In genomic region chr15:100918034-100918689, GRCh38 we compare ENCODE assay signal across 8 cellular contexts. TPM values are rescaled to one million over a fixed set of nuclear protein-coding genes. Genes with fewer than 3 reads are reported as not detected.
DNase-seq lines count a peak whose midpoint lies in the region; ATAC-seq and TF ChIP-seq lines count a peak whose summit lies in the region.

No MANE protein-coding gene starts in this region.

- no peaks in the 10 kb centered on the region for H3K9me3 Mint-ChIP-seq in activated CD8-positive, alpha-beta T cell treated with anti-CD3 and anti-CD28 coated beads, Interleukin-2, amount 10 ng/mL, durations not matched to agents 7 days and 5 days (ENCODE audit: insufficient read depth)
- peaks cover 5% of the 10 kb centered on the region for H3K9me3 Mint-ChIP-seq in endodermal cell

- ATAC-seq in GM18517 (IDR thresholded peaks at IDR 0.05; ENCODE audit: unreplicated experiment) (peak; percentile 47), HG03025 (IDR thresholded peaks at IDR 0.05; ENCODE audit: low FRiP score, unreplicated experiment) (peak; percentile 42)
- peak; percentile 95 for ATAC-seq in activated CD8-positive, alpha-beta T cell treated with anti-CD3 and anti-CD28 coated beads, Interleukin-2, amount 10 ng/mL, durations not matched to agents 7 days and 5 days

- H3K9me3 ChIP-seq in AG04450 (ENCODE audit: control insufficient read depth, insufficient read depth, low read length) = peaks cover 10% of the 10 kb centered on the region
- peaks cover 2% of the 10 kb centered on the region for H3K9me3 ChIP-seq in endodermal cell (ENCODE audit: control insufficient read depth, low read length)

- 7 to 11% methylated on average over 21 to 41 of the region's 42 CpGs for WGBS in endodermal cell (ENCODE audit: insufficient coverage in 1 of 2, insufficient read length in 1 of 2), 2 experiments

- peaks cover 22% of the 10 kb centered on the region for H3K4me1 Mint-ChIP-seq in activated CD8-positive, alpha-beta T cell treated with anti-CD3 and anti-CD28 coated beads, Interleukin-2, amount 10 ng/mL, durations not matched to agents 7 days and 5 days (ENCODE audit: low read depth)
- peaks cover 5% of the 10 kb centered on the region for H3K4me1 Mint-ChIP-seq in endodermal cell

- DNase-seq in AG04450 (ENCODE audit: low read depth, low spot score) = no peak
- DNase-seq in NCI-H460 (ENCODE audit: extremely low read depth, low read depth) = peak; percentile 53
- DNase-seq in activated CD8-positive, alpha-beta T cell treated with anti-CD3 and anti-CD28 coated beads, Interleukin-2, amount 10 ng/mL, durations not matched to agents 7 days and 5 days = peak; percentile 76
- DNase-seq in endodermal cell = peak; percentile 96
- peak; percentile 96 for DNase-seq in mesenteric fat pad (ENCODE audit: low spot score)
- DNase-seq in stimulated activated CD8-positive, alpha-beta memory T cell treated with anti-CD3 and anti-CD28 coated beads, Interleukin-15, amount 100 ng/mL, for 4 hours (ENCODE audit: low read depth in 2 of 2) = peak; percentile 19 to 21

- CTCF ChIA-PET in AG04450 (lab: Charles Lee) = interaction anchor here (0.6 to 11.2 kb wide), 43 partner anchors 9 to 723 kb away, joined by 3 to 251 read pairs (median 4); no protein-coding TSS in a partner anchor
- CTCF ChIA-PET in activated CD8-positive, alpha-beta T cell treated with anti-CD3 and anti-CD28 coated beads, Interleukin-2, amount 10 ng/mL, durations not matched to agents 7 days and 5 days (lab: Charles Lee) = interaction anchor here (0.7 to 7.9 kb wide), 19 partner anchors 10 to 724 kb away, joined by 3 to 222 read pairs (median 4); partner anchors contain the start of genes ASB7 and LINS1

- no peaks in the 10 kb centered on the region for H3K4me1 ChIP-seq in endodermal cell (ENCODE audit: control insufficient read depth, insufficient read depth, low read length)

- H3K27me3 Mint-ChIP-seq in activated CD8-positive, alpha-beta T cell treated with anti-CD3 and anti-CD28 coated beads, Interleukin-2, amount 10 ng/mL, durations not matched to agents 7 days and 5 days (ENCODE audit: low read depth) = peaks cover 66% of the 10 kb centered on the region
- peaks cover 57% of the 10 kb centered on the region for H3K27me3 Mint-ChIP-seq in endodermal cell (ENCODE audit: insufficient read depth)

- TF ChIP-seq CTCF in AG04450 (IDR thresholded peaks at IDR 0.05; ENCODE audit: low read depth, low read length) = peak; percentile 90
- peak; percentile 92 for TF ChIP-seq CTCF in endodermal cell (conservative IDR thresholded peaks at IDR 0.05)

- H3K4me3 ChIP-seq in AG04450 (ENCODE audit: low read depth, low read length) = peak overlapping the region; percentile 66
- peak overlapping the region; percentile 81 for H3K4me3 ChIP-seq in endodermal cell (ENCODE audit: low read length)

- H3K4me3 Mint-ChIP-seq in activated CD8-positive, alpha-beta T cell treated with anti-CD3 and anti-CD28 coated beads, Interleukin-2, amount 10 ng/mL, durations not matched to agents 7 days and 5 days = peak overlapping the region; percentile 70
- peak overlapping the region; percentile 58 for H3K4me3 Mint-ChIP-seq in endodermal cell

- POLR2A ChIA-PET in AG04450 (lab: Yijun Ruan, JAX) = interaction anchor here (0.6 to 1.7 kb wide), 3 partner anchors 12 to 307 kb away, joined by 3 read pairs; no protein-coding TSS in a partner anchor
- POLR2A ChIA-PET in activated CD8-positive, alpha-beta T cell treated with anti-CD3 and anti-CD28 coated beads, Interleukin-2, amount 10 ng/mL, durations not matched to agents 7 days and 5 days (lab: Charles Lee) = interaction anchor here (0.6 to 1.2 kb wide), 2 partner anchors 90 to 323 kb away, joined by 4 to 8 read pairs; no protein-coding TSS in a partner anchor

- no peaks in the 10 kb centered on the region for H3K36me3 Mint-ChIP-seq in activated CD8-positive, alpha-beta T cell treated with anti-CD3 and anti-CD28 coated beads, Interleukin-2, amount 10 ng/mL, durations not matched to agents 7 days and 5 days (ENCODE audit: low read depth)
- H3K36me3 Mint-ChIP-seq in endodermal cell (ENCODE audit: low read depth) = peaks cover 16% of the 10 kb centered on the region

- H3K9ac ChIP-seq in endodermal cell (ENCODE audit: extremely low read depth, low read length, poor library complexity, severe bottlenecking) = no peak overlapping the region

- no peaks in the 10 kb centered on the region for H3K27me3 ChIP-seq in AG04450 (ENCODE audit: control insufficient read depth, insufficient read depth, low read length)
- H3K27me3 ChIP-seq in endodermal cell (ENCODE audit: control insufficient read depth, insufficient read depth, low read length, poor library complexity, severe bottlenecking) = peaks cover 60% of the 10 kb centered on the region

- peaks cover 5% of the 10 kb centered on the region for H3K36me3 ChIP-seq in endodermal cell (ENCODE audit: control insufficient read depth, insufficient read depth, low read length)

- no peak overlapping the region for H3K27ac Mint-ChIP-seq in activated CD8-positive, alpha-beta T cell treated with anti-CD3 and anti-CD28 coated beads, Interleukin-2, amount 10 ng/mL, durations not matched to agents 7 days and 5 days
- no peak overlapping the region for H3K27ac Mint-ChIP-seq in endodermal cell

- H3K27ac ChIP-seq in AG04450 (ENCODE audit: low read depth, low read length) (peak overlapping the region; percentile 21), endodermal cell (ENCODE audit: low read depth, low read length) (no peak overlapping the region)

RNA-seq across cellular contexts. Expression of gene LRRK1, which starts 1.0 kb away (rescaled TPM):
- 5.6 and 6.4 TPM in 2 replicates for polyA plus RNA-seq in AG04450 (2011; rRNA removed)
- 12.2 and 17.3 TPM in 2 replicates for polyA minus RNA-seq in AG04450 (2011; rRNA and poly(A)+ RNA removed)
- 0.63 and 1.3 TPM in 2 replicates for total RNA-seq in NCI-H460 (2014; rRNA removed; shearing (Covaris generic))
- polyA plus RNA-seq in NCI-H460 (2014; cell fraction: nucleus; rRNA removed) = 1.8 and 4.8 TPM in 2 replicates
- under 1 TPM; 0.57 to 0.66 TPM for total RNA-seq in activated CD8-positive, alpha-beta T cell treated with anti-CD3 and anti-CD28 coated beads, Interleukin-2, amount 10 ng/mL, durations not matched to agents 7 days and 5 days
- 1 to 10 TPM; 2.7 to 5.1 TPM for total RNA-seq in endodermal cell
- 0.36 TPM for polyA plus RNA-seq in endodermal cell (2013, experiment 1 of 2)
- polyA plus RNA-seq in endodermal cell (2013, experiment 2 of 2) = 0.37 TPM
- total RNA-seq in mesenteric fat pad = 23.5 TPM

RNA-seq across cellular contexts. Expression of gene ALDH1A3, which starts 38.5 kb away (rescaled TPM):
- polyA plus RNA-seq in AG04450 (2011; rRNA removed) = 19.5 and 20.6 TPM in 2 replicates
- 10.3 and 14.5 TPM in 2 replicates for polyA minus RNA-seq in AG04450 (2011; rRNA and poly(A)+ RNA removed)
- 1.4 and 1.9 TPM in 2 replicates for total RNA-seq in NCI-H460 (2014; rRNA removed; shearing (Covaris generic))
- 2.2 and 2.3 TPM in 2 replicates for polyA plus RNA-seq in NCI-H460 (2014; cell fraction: nucleus; rRNA removed)
- not detected for total RNA-seq in activated CD8-positive, alpha-beta T cell treated with anti-CD3 and anti-CD28 coated beads, Interleukin-2, amount 10 ng/mL, durations not matched to agents 7 days and 5 days
- total RNA-seq in endodermal cell = 1 to 10 TPM; 6.9 to 7.3 TPM
- 2.3 TPM for polyA plus RNA-seq in endodermal cell (2013, experiment 1 of 2)
- 3.1 TPM for polyA plus RNA-seq in endodermal cell (2013, experiment 2 of 2)
- total RNA-seq in mesenteric fat pad = 194 TPM

Comparison
In these comparisons a context has a peak if more than half of its experiments do, and no peak if none do; other contexts are left out.
1. ATAC-seq: peak in every context shown above with its lines; median percentile 95 in activated CD8-positive, alpha-beta T cell treated with anti-CD3 and anti-CD28 coated beads, Interleukin-2, amount 10 ng/mL, durations not matched to agents 7 days and 5 days; 47 in GM18517; 42 in HG03025.
2. RNA of gene ALDH1A3, which starts 38.5 kb away (total RNA-seq): 194 TPM in mesenteric fat pad (single experiment); 6.9 to 7.3 TPM in endodermal cell, 1.4 to 1.9 TPM in NCI-H460 and not detected in activated CD8-positive, alpha-beta T cell treated with anti-CD3 and anti-CD28 coated beads, Interleukin-2, amount 10 ng/mL, durations not matched to agents 7 days and 5 days; every median in the first group is over 10 times any median in the second.